1 cellular context compared by ENCODE assay signal in genomic region chr4:159398236-159398638, GRCh38.
TF ChIP-seq lines count a peak whose summit lies in the region.

No MANE protein-coding gene starts in this region.

TF ChIP-seq in SK-N-SH treated with all-trans-retinoic acid at 6 μM for 48 hours, 23 proteins besides CTCF, POLR2A, EP300 and RAD21 (continued from another document):
- TF ChIP-seq POU6F1 (CRISPR knock-in tag; IDR thresholded peaks at IDR 0.05; ENCODE audit: borderline replicate concordance, low read depth): no peak
TF ChIP-seq in SK-N-SH treated with all-trans-retinoic acid at 6 μM for 48 hours: peak in this region for 0.
